Comparison of ENCODE assay signal across 8 cellular contexts in the genomic region with DNA sequence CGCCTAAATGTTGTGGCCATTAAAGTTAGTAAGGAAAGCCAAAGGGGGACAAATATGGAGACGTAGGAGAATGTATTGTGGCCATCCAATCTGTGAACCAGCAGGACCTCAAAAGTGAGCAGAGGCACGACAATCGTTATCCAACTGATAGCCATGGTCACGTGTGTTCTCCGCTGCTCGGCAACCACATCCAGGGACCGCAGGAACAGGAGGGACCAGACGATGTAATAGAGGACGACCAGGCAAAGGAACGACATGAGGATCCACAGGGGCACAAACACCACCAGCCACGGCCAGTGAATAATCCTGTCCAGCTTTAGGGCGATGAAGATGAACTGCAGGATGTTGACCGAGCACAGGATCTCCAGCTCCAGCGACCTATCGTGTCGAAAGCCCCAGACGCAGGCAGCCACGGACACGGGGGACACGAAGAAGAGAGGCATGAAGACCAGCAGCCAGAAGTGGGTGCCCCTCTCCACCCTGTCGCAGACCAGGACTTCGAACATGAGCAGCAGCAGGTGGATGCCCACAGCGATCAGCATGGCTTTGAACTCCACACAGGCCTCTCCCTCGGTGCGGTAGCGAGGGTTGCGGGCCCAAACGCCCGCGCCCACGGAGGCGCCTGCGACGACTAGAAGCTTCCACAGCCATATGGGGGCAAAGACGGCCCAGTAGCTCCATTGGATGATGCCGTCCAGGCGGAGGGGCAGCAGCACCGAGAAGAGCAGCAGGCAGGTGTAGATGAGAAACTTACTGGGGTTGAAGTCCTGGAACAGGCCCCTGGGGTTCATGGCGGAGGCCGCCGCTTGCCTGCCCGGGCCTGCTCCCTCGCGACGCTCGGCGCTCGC. TPM values are rescaled to one million over a fixed set of nuclear protein-coding genes. Genes with fewer than 3 reads are reported as not detected.
A peak's percentile ranks its signal among the peaks of the same experiment; 100 is the strongest.
DNase-seq lines count a peak whose midpoint lies in the region; ATAC-seq, FAIRE-seq and TF ChIP-seq lines count a peak whose summit lies in the region.
"Had no signal": no experiment of that assay in that cellular context is flagged by ENCODE, and none has a peak within 500 bp of the region (broad histone marks: within the 10 kb centered on the region; RNA-seq: fewer than 3 reads in every experiment).

No MANE protein-coding gene starts in this region.

- H3K27ac ChIP-seq in keratinocyte (ENCODE audit: control insufficient read depth, insufficient read depth, low read length) (peak overlapping the region; percentile 81), stomach (peak overlapping the region; percentile 93 to 97 (median 95))

- no peak for FAIRE-seq in keratinocyte (lab: Jason Lieb, UNC)
- FAIRE-seq: colon had no signal

- ATAC-seq in GM21367 (IDR thresholded peaks at IDR 0.05; ENCODE audit: unreplicated experiment): no peak
- ATAC-seq in HG02678 (IDR thresholded peaks at IDR 0.05; ENCODE audit: unreplicated experiment): no peak

- peaks cover 11% of the 10 kb centered on the region for H3K9me3 Mint-ChIP-seq in HFFc6
- H3K9me3 Mint-ChIP-seq in activated naive CD8-positive, alpha-beta T cell treated with anti-CD3 and anti-CD28 coated beads for 36 hours: peaks cover 19% of the 10 kb centered on the region

- WGBS in stomach, 5 donors: 79 to 97% (median 82%) methylated on average over 26 to 49 of the region's 49 CpGs

- TF ChIP-seq POLR2A in stomach (IDR thresholded peaks at IDR 0.05): no peak

- TF ChIP-seq CTCF in HFFc6 (IDR thresholded peaks at IDR 0.05) (no peak), keratinocyte (optimal IDR thresholded peaks at IDR 0.05 in 1 of 3, IDR thresholded peaks at IDR 0.05 in 1 of 3, conservative IDR thresholded peaks at IDR 0.05 in 1 of 3; ENCODE audit: extremely low read depth in 1 of 3, insufficient read depth in 2 of 3, low read length in 3 of 3) (no peak), stomach (IDR thresholded peaks at IDR 0.05) (no peak)

- peak overlapping the region; percentile 70 for H3K4me2 ChIP-seq in keratinocyte (ENCODE audit: control insufficient read depth, extremely low read depth, insufficient read depth, low read depth, low read length)

- dilution Hi-C loops in keratinocyte (cut with MboI; ENCODE audit: extremely low pct_ligation_motif_present, low sequenced_read_pairs): no loop called here

- H3K36me3 ChIP-seq in keratinocyte (ENCODE audit: control insufficient read depth in 2 of 2, extremely low read depth in 1 of 2, insufficient read depth in 2 of 2, low read length in 2 of 2) (peaks cover 0 to 3% of the 10 kb centered on the region in 2 experiments), stomach (peaks cover 0 to 31% (median 17%) of the 10 kb centered on the region in 4 donors)

- peaks cover 33% of the 10 kb centered on the region for H3K36me3 Mint-ChIP-seq in HFFc6 (ENCODE audit: low read depth)
- peaks cover 48% of the 10 kb centered on the region for H3K36me3 Mint-ChIP-seq in activated naive CD8-positive, alpha-beta T cell treated with anti-CD3 and anti-CD28 coated beads for 36 hours

- H3K79me2 ChIP-seq in keratinocyte (ENCODE audit: control insufficient read depth, insufficient read depth, low read length): peaks cover 11% of the 10 kb centered on the region

- H3K4me3 ChIP-seq in keratinocyte (ENCODE audit: control insufficient read depth in 2 of 3, extremely low read depth in 1 of 3, insufficient read depth in 2 of 3, low read depth in 1 of 3, low read length in 3 of 3) (peak overlapping the region; percentile 45 to 64 (median 56)), stomach (peak overlapping the region; percentile 58 to 71 (median 63))

- peak overlapping the region; percentile 82 for H3K4me3 Mint-ChIP-seq in HFFc6
- peak overlapping the region; percentile 77 for H3K4me3 Mint-ChIP-seq in activated naive CD8-positive, alpha-beta T cell treated with anti-CD3 and anti-CD28 coated beads for 36 hours

- peak overlapping the region; percentile 80 for H3K27ac Mint-ChIP-seq in HFFc6
- peak overlapping the region; percentile 93 for H3K27ac Mint-ChIP-seq in activated naive CD8-positive, alpha-beta T cell treated with anti-CD3 and anti-CD28 coated beads for 36 hours

- peak overlapping the region; percentile 78 for H2AFZ ChIP-seq in keratinocyte (ENCODE audit: control insufficient read depth, low read length)

- intact Hi-C loops in stomach (cut with DNase I; ENCODE audit: low total_unique reads): no loop called here

- H3K4me1 ChIP-seq in keratinocyte (ENCODE audit: control insufficient read depth, extremely low read depth, insufficient read depth, low read length) (peaks cover 22% of the 10 kb centered on the region), stomach (peaks cover 21 to 48% (median 32%) of the 10 kb centered on the region in 4 donors)

- peaks cover 2% of the 10 kb centered on the region; the same call in 1 of the 2 replicates for H3K27me3 Mint-ChIP-seq in HFFc6 (ENCODE audit: insufficient read depth)
- H3K27me3 Mint-ChIP-seq in activated naive CD8-positive, alpha-beta T cell treated with anti-CD3 and anti-CD28 coated beads for 36 hours: no peaks in the 10 kb centered on the region

- DNase-seq in HFFc6 (no peak), keratinocyte (ENCODE audit: low read depth, low spot score) (no peak), stomach (peak; percentile 23)
- no peak for DNase-seq in activated naive CD8-positive, alpha-beta T cell treated with anti-CD3 and anti-CD28 coated beads for 36 hours
- no peak for DNase-seq in stimulated activated CD4-positive, alpha-beta T cell treated with anti-CD3 and anti-CD28 coated beads, Interleukin-12 subunit alpha, Interleukin-12 subunit beta, amount 100 ng/mL, for 4 hours

- H3K9me3 ChIP-seq in keratinocyte (ENCODE audit: control insufficient read depth, low read depth, low read length): peaks cover 5% of the 10 kb centered on the region
- H3K9me3 ChIP-seq in stomach: peaks cover 0 to 5% (median 0%) of the 10 kb centered on the region in 4 donors

- peak overlapping the region; percentile 79 for H3K9ac ChIP-seq in keratinocyte (ENCODE audit: control insufficient read depth, extremely low read depth, insufficient read depth, low read length)

- H3K9me1 ChIP-seq in keratinocyte (ENCODE audit: control insufficient read depth, extremely low read depth, insufficient read depth, low read length): no peaks in the 10 kb centered on the region

- no peak for TF ChIP-seq EP300 in stomach (IDR thresholded peaks at IDR 0.05)

- no peaks in the 10 kb centered on the region for H3K27me3 ChIP-seq in keratinocyte (ENCODE audit: control insufficient read depth, extremely low read depth, insufficient read depth, low read length)
- H3K27me3 ChIP-seq in stomach: no peaks in the 10 kb centered on the region

- H4K20me1 ChIP-seq in keratinocyte (ENCODE audit: control insufficient read depth, extremely low read depth, insufficient read depth, low read length): no peaks in the 10 kb centered on the region

- H3K4me1 Mint-ChIP-seq in HFFc6 (ENCODE audit: low read depth): peaks cover 38% of the 10 kb centered on the region
- H3K4me1 Mint-ChIP-seq in activated naive CD8-positive, alpha-beta T cell treated with anti-CD3 and anti-CD28 coated beads for 36 hours: peaks cover 48% of the 10 kb centered on the region

RNA-seq across cellular contexts. Expression of a gene that starts 0.8 kb away (rescaled TPM):
- 10 to 100 TPM; 29.2 to 36.4 (median 31.3) TPM for total RNA-seq in HFFc6 (2021; fragmentation: NEBNext Ultra II Directional; extraction: Animal tissue kit (Norgen Biotek cat#: 25700))
- total RNA-seq in activated naive CD8-positive, alpha-beta T cell treated with anti-CD3 and anti-CD28 coated beads for 36 hours: 10 to 100 TPM; 23.2 to 24.2 TPM
- 7.8 to 27.8 TPM (median 13.4 TPM) in 3 replicates for polyA plus RNA-seq in keratinocyte
- 1.3 TPM for polyA plus RNA-seq in keratinocyte (2011; ENCODE audit: low read depth)
- 7.3 and 8.6 TPM in 2 replicates for polyA plus RNA-seq in keratinocyte (2011; cell fraction: cytosol; rRNA removed)
- polyA plus RNA-seq in keratinocyte (2011; cell fraction: nucleus; rRNA removed): 30.7 and 33.7 TPM in 2 replicates
- polyA plus RNA-seq in keratinocyte (2012; ENCODE audit: low replicate concordance): 12.5 and 17.9 TPM in 2 replicates
- 7.5 to 39.5 TPM (median 8.8 TPM) in 3 replicates for polyA minus RNA-seq in keratinocyte
- 4.8 TPM for polyA minus RNA-seq in keratinocyte (2011; cell fraction: cytosol; rRNA and poly(A)+ RNA removed)
- polyA minus RNA-seq in keratinocyte (2011; cell fraction: nucleus; rRNA and poly(A)+ RNA removed): 12.8 and 19.5 TPM in 2 replicates
- 10 to 100 TPM; 13.6 to 47.8 (median 28.6) TPM for total RNA-seq in stomach
- polyA plus RNA-seq in stomach: 1 to 10 TPM; 1.5 to 4.5 (median 3.4) TPM

RNA-seq across cellular contexts. Expression of a gene that starts 30.2 kb away (rescaled TPM):
- total RNA-seq in HFFc6 (2021; fragmentation: NEBNext Ultra II Directional; extraction: Animal tissue kit (Norgen Biotek cat#: 25700)): 10 to 100 TPM; 60.1 to 72.5 (median 69.2) TPM
- 10 to 100 TPM; 16.6 to 16.7 TPM for total RNA-seq in activated naive CD8-positive, alpha-beta T cell treated with anti-CD3 and anti-CD28 coated beads for 36 hours
- 52.8 to 80.8 TPM (median 60.6 TPM) in 3 replicates for polyA plus RNA-seq in keratinocyte
- 54.8 TPM for polyA plus RNA-seq in keratinocyte (2011; ENCODE audit: low read depth)
- 63.8 and 90.6 TPM in 2 replicates for polyA plus RNA-seq in keratinocyte (2011; cell fraction: cytosol; rRNA removed)
- polyA plus RNA-seq in keratinocyte (2011; cell fraction: nucleus; rRNA removed): 26.9 and 35.5 TPM in 2 replicates
- 43.6 and 58.8 TPM in 2 replicates for polyA plus RNA-seq in keratinocyte (2012; ENCODE audit: low replicate concordance)
- 8.1 to 32.2 TPM (median 25.4 TPM) in 3 replicates for polyA minus RNA-seq in keratinocyte
- polyA minus RNA-seq in keratinocyte (2011; cell fraction: cytosol; rRNA and poly(A)+ RNA removed): 33.6 TPM
- polyA minus RNA-seq in keratinocyte (2011; cell fraction: nucleus; rRNA and poly(A)+ RNA removed): 9.0 and 11.5 TPM in 2 replicates
- total RNA-seq in stomach: 10 to 100 TPM; 26.3 to 44.6 (median 40.0) TPM
- 10 to 100 TPM; 27.5 to 87.4 (median 52.7) TPM for polyA plus RNA-seq in stomach
